ENCODE assay signal across 17 cellular contexts in the genomic region with DNA sequence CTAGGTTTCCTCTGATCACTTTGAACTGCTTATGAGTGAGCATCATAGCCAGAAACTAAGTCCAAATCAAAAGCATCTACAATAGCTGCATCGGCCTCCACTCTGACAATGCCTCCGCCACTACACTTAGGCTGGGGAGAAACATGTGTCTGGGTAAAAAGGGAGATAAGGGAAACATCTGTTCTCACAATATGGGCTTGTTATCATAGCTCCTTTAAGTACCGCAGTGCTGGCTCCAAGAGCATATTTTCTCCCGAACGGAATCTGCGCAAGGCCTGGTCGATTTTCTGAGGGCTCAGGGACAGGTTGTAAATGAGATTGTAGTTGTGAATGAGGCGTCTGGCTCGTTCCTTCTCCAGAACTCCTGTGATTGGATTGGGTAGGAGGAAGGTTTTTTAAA.
"Had no signal": no experiment of that assay in that cellular context is flagged by ENCODE, and none has a peak within 500 bp of the region (broad histone marks: within the 10 kb centered on the region; RNA-seq: fewer than 3 reads in every experiment).

No MANE protein-coding gene starts in this region.

- H3K27me3 ChIP-seq: brain microvascular endothelial cell, sigmoid colon had no signal

- H3K36me3 ChIP-seq: brain microvascular endothelial cell, left ventricle myocardium inferior, sigmoid colon, thoracic aorta had no signal

- H3K4me1 ChIP-seq: left ventricle myocardium inferior, sigmoid colon had no signal

- DNase-seq: activated CD4-positive, alpha-beta T cell treated with anti-CD3 and anti-CD28 coated beads for 4 hours; activated CD8-positive, alpha-beta T cell treated with anti-CD3 and anti-CD28 coated beads for 36 hours; activated naive CD4-positive, alpha-beta T cell treated with Interleukin-2 at 50 U/mL for 16 hours; activated naive CD8-positive, alpha-beta T cell treated with anti-CD3 and anti-CD28 coated beads, Interleukin-2, amount 10 ng/mL, durations not matched to agents 7 days and 5 days; activated T-cell treated with anti-CD3 and anti-CD28 coated beads, Interleukin-2, amount 50 U/mL, for 24 hours; brain microvascular endothelial cell; cerebellar nuclear complex; cortex of kidney; head of caudate nucleus; left ventricle myocardium inferior; mammary epithelial cell; midbrain; nephron progenitor cell; occipital lobe; sigmoid colon; stimulated activated CD4-positive, alpha-beta T cell treated with anti-CD3 and anti-CD28 coated beads, Interleukin-4, amount 100 ng/mL, for 24 hours had no signal

- H3K9me3 ChIP-seq: left ventricle myocardium inferior, sigmoid colon, thoracic aorta had no signal

- H3K4me3 ChIP-seq: left ventricle myocardium inferior, sigmoid colon, thoracic aorta had no signal
